In the genomic region with DNA sequence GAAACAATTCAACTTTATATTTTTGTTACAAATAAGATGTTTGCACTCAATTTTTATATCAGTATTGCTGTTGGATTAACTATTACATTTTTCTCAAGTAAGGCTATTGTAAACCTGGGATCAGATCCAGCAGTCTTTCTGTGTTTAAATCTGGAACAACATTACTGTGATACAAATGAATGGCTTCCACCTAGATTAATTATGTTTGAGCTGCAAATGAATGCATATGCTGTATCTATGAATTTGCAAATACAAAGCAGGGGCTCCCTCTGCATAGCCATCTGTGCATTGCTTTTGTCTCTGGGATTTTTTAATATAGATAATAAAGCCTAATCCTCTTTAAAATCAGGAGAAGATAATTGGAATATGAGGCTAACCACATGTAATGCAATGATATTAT, we compare ENCODE assay signal across 18 cellular contexts.
"Had no signal": no experiment of that assay in that cellular context is flagged by ENCODE, and none has a peak within 500 bp of the region (broad histone marks: within the 10 kb centered on the region; RNA-seq: fewer than 3 reads in every experiment).

No MANE protein-coding gene starts in this region.

- H3K4me2 ChIP-seq: neural progenitor cell had no signal

- H3K27me3 Mint-ChIP-seq: activated CD4-positive, alpha-beta memory T cell treated with anti-CD3 and anti-CD28 coated beads, Interleukin-2, amount 10 ng/mL, durations not matched to agents 7 days and 5 days had no signal

- DNase-seq: activated CD4-positive, alpha-beta memory T cell treated with anti-CD3 and anti-CD28 coated beads, Interleukin-2, amount 10 ng/mL, durations not matched to agents 7 days and 5 days; activated effector memory CD4-positive, alpha-beta T cell treated with Interleukin-2 at 50 U/mL for 16 hours; activated naive CD4-positive, alpha-beta T cell treated with anti-CD3 and anti-CD28 coated beads, Interleukin-2, amount 50 U/mL, for 16 hours; activated T-cell treated with anti-CD3 and anti-CD28 coated beads, Interleukin-2, amount 50 U/mL, for 4 hours; adrenal gland; central memory CD4-positive, alpha-beta T cell; gastrocnemius medialis; heart right ventricle; naive B cell; ovary; stimulated activated naive CD8-positive, alpha-beta T cell treated with anti-CD3 and anti-CD28 coated beads, Interleukin-15, Interleukin-2, amounts not matched to agents 100 U/mL and 50 U/mL, for 24 hours; testis; upper lobe of left lung had no signal

- H3K9me3 ChIP-seq: adrenal gland, esophagus muscularis mucosa, gastrocnemius medialis, heart right ventricle, ovary, testis, upper lobe of left lung had no signal

- H3K4me1 ChIP-seq: adrenal gland, esophagus muscularis mucosa, gastrocnemius medialis, heart right ventricle, neural progenitor cell, testis, upper lobe of left lung had no signal

- H3K9ac ChIP-seq: neural progenitor cell had no signal

- H3K4me3 ChIP-seq: adrenal gland, coronary artery, esophagus muscularis mucosa, gastrocnemius medialis, heart right ventricle, neural progenitor cell, ovary, testis, upper lobe of left lung had no signal

- H3K9me3 Mint-ChIP-seq: activated T-cell treated with anti-CD3 and anti-CD28 coated beads, Interleukin-2, amount 50 U/mL, for 4 hours; naive B cell; neural progenitor cell had no signal

- H3K36me3 ChIP-seq: adrenal gland, esophagus muscularis mucosa, gastrocnemius medialis, heart right ventricle, neural progenitor cell, ovary, upper lobe of left lung had no signal

- H3K4me1 Mint-ChIP-seq: naive B cell had no signal

- H2AFZ ChIP-seq: neural progenitor cell had no signal

- H3K36me3 Mint-ChIP-seq: naive B cell, neural progenitor cell had no signal

- H3K4me3 Mint-ChIP-seq: activated CD4-positive, alpha-beta memory T cell treated with anti-CD3 and anti-CD28 coated beads, Interleukin-2, amount 10 ng/mL, durations not matched to agents 7 days and 5 days; activated T-cell treated with anti-CD3 and anti-CD28 coated beads, Interleukin-2, amount 50 U/mL, for 4 hours; naive B cell; neural progenitor cell had no signal

- H3K27me3 ChIP-seq: adrenal gland, esophagus muscularis mucosa, gastrocnemius medialis, heart right ventricle, neural progenitor cell, ovary, testis, upper lobe of left lung had no signal

- H3K27ac ChIP-seq: adrenal gland, coronary artery, esophagus muscularis mucosa, gastrocnemius medialis, heart right ventricle, neural progenitor cell, ovary, testis, upper lobe of left lung had no signal

- ATAC-seq: activated T-cell treated with anti-CD3 and anti-CD28 coated beads, Interleukin-2, amount 50 U/mL, for 4 hours; gastrocnemius medialis; heart right ventricle; sciatic nerve; stimulated activated naive CD8-positive, alpha-beta T cell treated with anti-CD3 and anti-CD28 coated beads, Interleukin-15, Interleukin-2, amounts not matched to agents 100 U/mL and 50 U/mL, for 24 hours had no signal

- H3K27ac Mint-ChIP-seq: activated CD4-positive, alpha-beta memory T cell treated with anti-CD3 and anti-CD28 coated beads, Interleukin-2, amount 10 ng/mL, durations not matched to agents 7 days and 5 days; naive B cell; neural progenitor cell had no signal

- FAIRE-seq: islet of Langerhans had no signal
